ENCODE assay signal across 25 cellular contexts in genomic region chr13:52806029-52806428, GRCh38. TPM values are rescaled to one million over a fixed set of nuclear protein-coding genes. Genes with fewer than 3 reads are reported as not detected.
"Had no signal": no experiment of that assay in that cellular context is flagged by ENCODE, and none has a peak within 500 bp of the region (broad histone marks: within the 10 kb centered on the region; RNA-seq: fewer than 3 reads in every experiment).

No MANE protein-coding gene starts in this region.

- H3K27ac Mint-ChIP-seq: stimulated activated effector memory CD8-positive, alpha-beta T cell treated with anti-CD3 and anti-CD28 coated beads, Interleukin-12 subunit alpha, Interleukin-12 subunit beta, amount 100 ng/mL, for 72 hours; stimulated activated memory B cell treated with anti-CD40 and anti-IgM and Interleukin-4, amounts not matched to agents 10 μg/mL and 1 μg/mL and 100 μg/mL, for 72 hours; stimulated activated naive B cell treated with anti-CD40 and anti-IgM and Interleukin-4, amounts not matched to agents 10 μg/mL and 1 μg/mL and 100 μg/mL, for 72 hours; stimulated activated naive CD8-positive, alpha-beta T cell treated with anti-CD3 and anti-CD28 coated beads, Interleukin-15, amount 100 ng/mL, for 72 hours; stimulated activated naive CD8-positive, alpha-beta T cell treated with anti-CD3 and anti-CD28 coated beads, Interleukin-15, Interleukin-2, amounts not matched to agents 100 ng/mL and 50 ng/mL, for 24 hours; type B pancreatic cell had no signal

- H3K9me3 Mint-ChIP-seq: stimulated activated effector memory CD8-positive, alpha-beta T cell treated with anti-CD3 and anti-CD28 coated beads, Interleukin-12 subunit alpha, Interleukin-12 subunit beta, amount 100 ng/mL, for 72 hours; stimulated activated memory B cell treated with anti-CD40 and anti-IgM and Interleukin-4, amounts not matched to agents 10 μg/mL and 1 μg/mL and 100 μg/mL, for 72 hours; stimulated activated naive B cell treated with anti-CD40 and anti-IgM and Interleukin-4, amounts not matched to agents 10 μg/mL and 1 μg/mL and 100 μg/mL, for 72 hours; stimulated activated naive CD8-positive, alpha-beta T cell treated with anti-CD3 and anti-CD28 coated beads, Interleukin-15, amount 100 ng/mL, for 72 hours; stimulated activated naive CD8-positive, alpha-beta T cell treated with anti-CD3 and anti-CD28 coated beads, Interleukin-15, Interleukin-2, amounts not matched to agents 100 ng/mL and 50 ng/mL, for 24 hours; type B pancreatic cell had no signal

- H3K4me1 Mint-ChIP-seq: stimulated activated effector memory CD8-positive, alpha-beta T cell treated with anti-CD3 and anti-CD28 coated beads, Interleukin-12 subunit alpha, Interleukin-12 subunit beta, amount 100 ng/mL, for 72 hours had no signal

- H3K4me3 Mint-ChIP-seq: stimulated activated effector memory CD8-positive, alpha-beta T cell treated with anti-CD3 and anti-CD28 coated beads, Interleukin-12 subunit alpha, Interleukin-12 subunit beta, amount 100 ng/mL, for 72 hours; stimulated activated memory B cell treated with anti-CD40 and anti-IgM and Interleukin-4, amounts not matched to agents 10 μg/mL and 1 μg/mL and 100 μg/mL, for 72 hours; stimulated activated naive B cell treated with anti-CD40 and anti-IgM and Interleukin-4, amounts not matched to agents 10 μg/mL and 1 μg/mL and 100 μg/mL, for 72 hours; stimulated activated naive CD8-positive, alpha-beta T cell treated with anti-CD3 and anti-CD28 coated beads, Interleukin-15, amount 100 ng/mL, for 72 hours; stimulated activated naive CD8-positive, alpha-beta T cell treated with anti-CD3 and anti-CD28 coated beads, Interleukin-15, Interleukin-2, amounts not matched to agents 100 ng/mL and 50 ng/mL, for 24 hours; type B pancreatic cell had no signal

- ATAC-seq: stimulated activated effector memory CD8-positive, alpha-beta T cell treated with anti-CD3 and anti-CD28 coated beads, Interleukin-12 subunit alpha, Interleukin-12 subunit beta, amount 100 ng/mL, for 72 hours; stimulated activated memory B cell treated with anti-CD40 and anti-IgM and Interleukin-4, amounts not matched to agents 10 μg/mL and 1 μg/mL and 100 μg/mL, for 72 hours; stimulated activated naive B cell treated with anti-CD40 and anti-IgM and Interleukin-4, amounts not matched to agents 10 μg/mL and 1 μg/mL and 100 μg/mL, for 72 hours; stimulated activated naive CD8-positive, alpha-beta T cell treated with anti-CD3 and anti-CD28 coated beads, Interleukin-15, amount 100 ng/mL, for 72 hours; stimulated activated naive CD8-positive, alpha-beta T cell treated with anti-CD3 and anti-CD28 coated beads, Interleukin-15, Interleukin-2, amounts not matched to agents 100 U/mL and 50 U/mL, for 24 hours; upper lobe of right lung had no signal

- DNase-seq: stimulated activated CD4-positive, alpha-beta T cell treated with anti-CD3 and anti-CD28 coated beads, Interleukin-2, amount 100 ng/mL, for 48 hours; stimulated activated CD4-positive, alpha-beta T cell treated with anti-CD3 and anti-CD28 coated beads, Interleukin-4, amount 100 ng/mL, for 1 hour; stimulated activated CD4-positive, alpha-beta T cell treated with anti-CD3 and anti-CD28 coated beads, Interleukin-4, amount 100 ng/mL, for 24 hours; stimulated activated CD4-positive, alpha-beta T cell treated with anti-CD3 and anti-CD28 coated beads, Interleukin-4, amount 100 ng/mL, for 4 hours; stimulated activated CD8-positive, alpha-beta memory T cell treated with anti-CD3 and anti-CD28 coated beads, Interleukin-4, amount 100 ng/mL, for 48 hours; stimulated activated naive B cell treated with anti-CD40 and anti-IgM and Interleukin-4, amounts not matched to agents 10 μg/mL and 1 μg/mL and 100 μg/mL, for 72 hours; stimulated activated naive CD4-positive, alpha-beta T cell; stimulated activated naive CD4-positive, alpha-beta T cell treated with Interleukin-2 at 50 U/mL for 16 hours; stimulated activated naive CD8-positive, alpha-beta T cell treated with anti-CD3 and anti-CD28 coated beads, Interleukin-15, amount 100 ng/mL, for 72 hours; stimulated activated naive CD8-positive, alpha-beta T cell treated with anti-CD3 and anti-CD28 coated beads, Interleukin-15, Interleukin-2, amounts not matched to agents 100 U/mL and 50 U/mL, for 24 hours; stomach; testis; thyroid gland; tibial artery; transverse colon; upper lobe of left lung; upper lobe of right lung; uterus had no signal

- H3K36me3 Mint-ChIP-seq: stimulated activated effector memory CD8-positive, alpha-beta T cell treated with anti-CD3 and anti-CD28 coated beads, Interleukin-12 subunit alpha, Interleukin-12 subunit beta, amount 100 ng/mL, for 72 hours; stimulated activated memory B cell treated with anti-CD40 and anti-IgM and Interleukin-4, amounts not matched to agents 10 μg/mL and 1 μg/mL and 100 μg/mL, for 72 hours; stimulated activated naive B cell treated with anti-CD40 and anti-IgM and Interleukin-4, amounts not matched to agents 10 μg/mL and 1 μg/mL and 100 μg/mL, for 72 hours; type B pancreatic cell had no signal

RNA-seq across cellular contexts. Expression of gene PCDH8, which starts 42.4 kb away (rescaled TPM):
- total RNA-seq: subcutaneous adipose tissue, thoracic aorta, upper lobe of left lung, upper lobe of right lung, ureter had no signal
